Comparison of ENCODE assay signal across 14 cellular contexts in genomic region chr6:88866856-88867255, GRCh38.
DNase-seq lines count a peak whose midpoint lies in the region; ATAC-seq and TF ChIP-seq lines count a peak whose summit lies in the region.
"Had no signal": no experiment of that assay in that cellular context is flagged by ENCODE, and none has a peak within 500 bp of the region (broad histone marks: within the 10 kb centered on the region; RNA-seq: fewer than 3 reads in every experiment).

No MANE protein-coding gene starts in this region.

- no peak overlapping the region for H4K5ac ChIP-seq in IMR-90 (ENCODE audit: low read depth, low read length)

- intact Hi-C loops in IMR-90 (cut with micrococcal nuclease) (loop anchor here (5.0 kb wide), 2 partner anchors 375 to 1800 kb away; no protein-coding TSS in a partner anchor), esophagus muscularis mucosa (cut with DNase I) (no loop called here)
- intact Hi-C loops in activated T-helper 1 cell treated with anti-CD3 and anti-CD28 coated beads, Interleukin-12 subunit alpha, Interleukin-12 subunit beta, Interleukin-2, Interleukin-4 antibody, amounts not matched to agents 30 ng/mL and 10 ng/mL and 1 ng/mL, durations not matched to agents 14 hours and 24 hours and 36 hours (cut with micrococcal nuclease): loop anchor here (5.0 to 10.0 kb wide), 3 partner anchors 1132 to 1460 kb away; partner anchors contain the start of genes CFAP206 and SLC35A1

- H4K91ac ChIP-seq in IMR-90 (ENCODE audit: insufficient read depth, low read depth, low read length): no peak overlapping the region

- no peak overlapping the region for H3K27ac ChIP-seq in IMR-90 (ENCODE audit: insufficient read depth, low read length)
- H3K27ac ChIP-seq in esophagus muscularis mucosa (replicated peaks in 1 of 4): no peak overlapping the region

- H3K9me1 ChIP-seq in IMR-90 (ENCODE audit: insufficient read depth, low read length): peaks cover 6% of the 10 kb centered on the region

- H2AK5ac ChIP-seq in IMR-90 (ENCODE audit: low read depth, low read length): no peak overlapping the region

- no peak for TF ChIP-seq EP300 in esophagus muscularis mucosa (IDR thresholded peaks at IDR 0.05)

- ATAC-seq in IMR-90 (ENCODE audit: low read depth): no peak
- ATAC-seq in activated T-helper 17 cell treated with anti-CD3 and anti-CD28 coated beads, Interleukin-2, amount 50 U/mL, for 72 hours (replicated peaks): no peak
- no peak for ATAC-seq in stimulated activated naive B cell treated with anti-CD40 and anti-IgM and Interleukin-4, amounts not matched to agents 10 μg/mL and 1 μg/mL and 100 μg/mL, for 72 hours (replicated peaks)
- ATAC-seq: CD8-positive, alpha-beta T cell had no signal

- H3K4ac ChIP-seq in IMR-90 (ENCODE audit: low read depth, low read length): no peak overlapping the region

- no peak overlapping the region for H3K14ac ChIP-seq in IMR-90 (replicated peaks; ENCODE audit: low read depth, low read length)

- H3K56ac ChIP-seq in IMR-90 (ENCODE audit: extremely low read depth, insufficient read depth, low read length): no peak overlapping the region

- no peak overlapping the region for H4K8ac ChIP-seq in IMR-90 (ENCODE audit: low read depth in 2 of 2, low read length in 2 of 2)

- H3K4me1 ChIP-seq in IMR-90 (ENCODE audit: control insufficient read depth, insufficient read depth, low read length) (peaks cover 7% of the 10 kb centered on the region), esophagus muscularis mucosa (peaks cover 0 to 12% (median 3%) of the 10 kb centered on the region in 4 donors)

- CTCF ChIA-PET in IMR-90 (lab: Yijun Ruan, JAX): no interaction called here

- TF ChIP-seq POLR2A in IMR-90 (IDR thresholded peaks at IDR 0.05; ENCODE audit: low read depth, low read length) (no peak), esophagus muscularis mucosa (IDR thresholded peaks at IDR 0.05; ENCODE audit: low read depth) (no peak)

- H3K4me2 ChIP-seq in IMR-90 (ENCODE audit: low read depth, low read length): no peak overlapping the region

- H3K27me3 Mint-ChIP-seq in activated T-helper 17 cell treated with anti-CD3 and anti-CD28 coated beads, Interleukin-2, amount 50 U/mL, for 72 hours: no peaks in the 10 kb centered on the region
- H3K27me3 Mint-ChIP-seq in stimulated activated naive B cell treated with anti-CD40 and anti-IgM and Interleukin-4, amounts not matched to agents 10 μg/mL and 1 μg/mL and 100 μg/mL, for 72 hours: no peaks in the 10 kb centered on the region
- H3K27me3 Mint-ChIP-seq in activated T-helper 1 cell treated with anti-CD3 and anti-CD28 coated beads, Interleukin-12 subunit alpha, Interleukin-12 subunit beta, Interleukin-2, Interleukin-4 antibody, amounts not matched to agents 30 ng/mL and 10 ng/mL and 1 ng/mL, durations not matched to agents 14 hours and 24 hours and 36 hours (ENCODE audit: insufficient read depth): no peaks in the 10 kb centered on the region

- no peak overlapping the region for H2BK20ac ChIP-seq in IMR-90 (ENCODE audit: low read depth, low read length)

- H3K18ac ChIP-seq in IMR-90 (ENCODE audit: low read depth, low read length): no peak overlapping the region

- H3K4me3 ChIP-seq in IMR-90 (ENCODE audit: insufficient read depth, low read depth, low read length) (no peak overlapping the region), fibroblast of mammary gland (ENCODE audit: control insufficient read depth, low read depth, low read length) (no peak overlapping the region), esophagus muscularis mucosa (no peak overlapping the region)
- H3K4me3 ChIP-seq: HAP-1 had no signal

- POLR2A ChIA-PET in IMR-90 (lab: Charles Lee; ENCODE audit: unreplicated experiment): no interaction called here

- peak overlapping the region; percentile 14 for H3K27ac Mint-ChIP-seq in activated T-helper 17 cell treated with anti-CD3 and anti-CD28 coated beads, Interleukin-2, amount 50 U/mL, for 72 hours
- H3K27ac Mint-ChIP-seq in stimulated activated naive B cell treated with anti-CD40 and anti-IgM and Interleukin-4, amounts not matched to agents 10 μg/mL and 1 μg/mL and 100 μg/mL, for 72 hours: peak overlapping the region; percentile 37
- H3K27ac Mint-ChIP-seq in activated T-helper 1 cell treated with anti-CD3 and anti-CD28 coated beads, Interleukin-12 subunit alpha, Interleukin-12 subunit beta, Interleukin-2, Interleukin-4 antibody, amounts not matched to agents 30 ng/mL and 10 ng/mL and 1 ng/mL, durations not matched to agents 14 hours and 24 hours and 36 hours: no peak overlapping the region
- H3K27ac Mint-ChIP-seq: CD14-positive monocyte; CD8-positive, alpha-beta T cell had no signal

- DNase-seq in IMR-90 (peak; percentile 25), fibroblast of mammary gland (ENCODE audit: low read depth) (peak; percentile 17), cerebellar cortex (ENCODE audit: low spot score) (no peak), esophagus muscularis mucosa (ENCODE audit: extremely low spot score) (no peak)
- no peak for DNase-seq in stimulated activated naive B cell treated with anti-CD40 and anti-IgM and Interleukin-4, amounts not matched to agents 10 μg/mL and 1 μg/mL and 100 μg/mL, for 72 hours
- no peak for DNase-seq in activated T-helper 1 cell treated with anti-CD3 and anti-CD28 coated beads, Interleukin-12 subunit alpha, Interleukin-12 subunit beta, Interleukin-2, Interleukin-4 antibody, amounts not matched to agents 30 ng/mL and 10 ng/mL and 1 ng/mL, durations not matched to agents 14 hours and 24 hours and 36 hours (ENCODE audit: low spot score)
- DNase-seq: CD8-positive, alpha-beta T cell; COR-L47; DMS153; DMS79 treated with DMSO at 0.1 percent for 48 hours; GDM1 had no signal

- H3K36me3 Mint-ChIP-seq in activated T-helper 17 cell treated with anti-CD3 and anti-CD28 coated beads, Interleukin-2, amount 50 U/mL, for 72 hours (ENCODE audit: low read depth): peaks cover 25% of the 10 kb centered on the region
- H3K36me3 Mint-ChIP-seq in stimulated activated naive B cell treated with anti-CD40 and anti-IgM and Interleukin-4, amounts not matched to agents 10 μg/mL and 1 μg/mL and 100 μg/mL, for 72 hours: peaks cover 25 to 40% of the 10 kb centered on the region in 2 donors
- H3K36me3 Mint-ChIP-seq in activated T-helper 1 cell treated with anti-CD3 and anti-CD28 coated beads, Interleukin-12 subunit alpha, Interleukin-12 subunit beta, Interleukin-2, Interleukin-4 antibody, amounts not matched to agents 30 ng/mL and 10 ng/mL and 1 ng/mL, durations not matched to agents 14 hours and 24 hours and 36 hours (ENCODE audit: low read depth): peaks cover 20% of the 10 kb centered on the region

- H3K9me3 ChIP-seq in IMR-90 (ENCODE audit: control insufficient read depth, insufficient read depth, low read length) (no peaks in the 10 kb centered on the region), esophagus muscularis mucosa (no peaks in the 10 kb centered on the region)
- H3K9me3 ChIP-seq: HAP-1 had no signal

- no peak overlapping the region for H3K4me3 Mint-ChIP-seq in activated T-helper 17 cell treated with anti-CD3 and anti-CD28 coated beads, Interleukin-2, amount 50 U/mL, for 72 hours
- no peak overlapping the region for H3K4me3 Mint-ChIP-seq in stimulated activated naive B cell treated with anti-CD40 and anti-IgM and Interleukin-4, amounts not matched to agents 10 μg/mL and 1 μg/mL and 100 μg/mL, for 72 hours
- H3K4me3 Mint-ChIP-seq in activated T-helper 1 cell treated with anti-CD3 and anti-CD28 coated beads, Interleukin-12 subunit alpha, Interleukin-12 subunit beta, Interleukin-2, Interleukin-4 antibody, amounts not matched to agents 30 ng/mL and 10 ng/mL and 1 ng/mL, durations not matched to agents 14 hours and 24 hours and 36 hours: no peak overlapping the region
- H3K4me3 Mint-ChIP-seq: CD14-positive monocyte; CD8-positive, alpha-beta T cell had no signal

- TF ChIP-seq CTCF in IMR-90 (conservative IDR thresholded peaks at IDR 0.05; ENCODE audit: low read depth, low read length) (no peak), fibroblast of mammary gland (conservative IDR thresholded peaks at IDR 0.05; ENCODE audit: control insufficient read depth, insufficient read depth, low read depth, low read length) (no peak), esophagus muscularis mucosa (IDR thresholded peaks at IDR 0.05) (no peak)

- H4K20me1 ChIP-seq in IMR-90 (ENCODE audit: insufficient read depth, low read length): no peaks in the 10 kb centered on the region

- dilution Hi-C loops in IMR-90 (cut with HindIII; ENCODE audit: low sequenced_read_pairs, unreplicated experiment): no loop called here

- peaks cover 1% of the 10 kb centered on the region; the same call in 1 of the 2 replicates for H3K36me3 ChIP-seq in IMR-90 (ENCODE audit: control insufficient read depth, insufficient read depth, low read length)
- peaks cover 0 to 4% (median 0%) of the 10 kb centered on the region in 4 donors for H3K36me3 ChIP-seq in esophagus muscularis mucosa
- H3K36me3 ChIP-seq: HAP-1 had no signal

- no peak overlapping the region for H2BK5ac ChIP-seq in IMR-90 (ENCODE audit: low read depth, low read length, poor library complexity, severe bottlenecking)

- BruUV-seq in IMR-90 (replicated peaks; lab: Mats Ljungman, UMichigan): no TSS peak

- peaks cover 0 to 14% of the 10 kb centered on the region in 2 experiments; a peak in 1 of 4 replicates for H3K79me1 ChIP-seq in IMR-90 (ENCODE audit: low read depth in 1 of 2, low read length in 2 of 2)

- no peak overlapping the region for H2AFZ ChIP-seq in IMR-90 (replicated peaks; ENCODE audit: low read length, poor library complexity)

- no peak overlapping the region for H2BK15ac ChIP-seq in IMR-90 (ENCODE audit: low read depth, low read length)

- H3K4me1 Mint-ChIP-seq in activated T-helper 17 cell treated with anti-CD3 and anti-CD28 coated beads, Interleukin-2, amount 50 U/mL, for 72 hours: peaks cover 32% of the 10 kb centered on the region
- peaks cover 13 to 32% of the 10 kb centered on the region in 2 donors for H3K4me1 Mint-ChIP-seq in stimulated activated naive B cell treated with anti-CD40 and anti-IgM and Interleukin-4, amounts not matched to agents 10 μg/mL and 1 μg/mL and 100 μg/mL, for 72 hours
- H3K4me1 Mint-ChIP-seq in activated T-helper 1 cell treated with anti-CD3 and anti-CD28 coated beads, Interleukin-12 subunit alpha, Interleukin-12 subunit beta, Interleukin-2, Interleukin-4 antibody, amounts not matched to agents 30 ng/mL and 10 ng/mL and 1 ng/mL, durations not matched to agents 14 hours and 24 hours and 36 hours (ENCODE audit: low read depth): peaks cover 48% of the 10 kb centered on the region
- H3K4me1 Mint-ChIP-seq: CD14-positive monocyte had no signal

- H3K27me3 ChIP-seq in IMR-90 (ENCODE audit: control insufficient read depth, insufficient read depth, low read length) (no peaks in the 10 kb centered on the region), esophagus muscularis mucosa (no peaks in the 10 kb centered on the region)

- no peak overlapping the region for H2AK9ac ChIP-seq in IMR-90 (replicated peaks; ENCODE audit: low read depth, low read length, poor library complexity)

- TF ChIP-seq RAD21 in IMR-90 (IDR thresholded peaks at IDR 0.05; ENCODE audit: low read length): no peak

- in situ Hi-C loops in IMR-90 (cut with MboI; ENCODE audit: low sequenced_read_pairs): loop anchor here (25.0 kb wide), 1 partner anchor 1305 kb away; no protein-coding TSS in a partner anchor

- no peak overlapping the region for H2BK120ac ChIP-seq in IMR-90 (ENCODE audit: low read depth, low read length)

- no peak overlapping the region for H3K9ac ChIP-seq in IMR-90 (ENCODE audit: low read depth, low read length)

- no CpG with 5 or more reads among the region's 2 CpGs for WGBS in IMR-90 (ENCODE audit: extremely low coverage in 2 of 2, insufficient read length in 1 of 2), 2 experiments
- WGBS in esophagus muscularis mucosa: 97% methylated on average over 2 of the region's 2 CpGs

- H3K9me3 Mint-ChIP-seq in activated T-helper 17 cell treated with anti-CD3 and anti-CD28 coated beads, Interleukin-2, amount 50 U/mL, for 72 hours: no peaks in the 10 kb centered on the region
- no peaks in the 10 kb centered on the region for H3K9me3 Mint-ChIP-seq in stimulated activated naive B cell treated with anti-CD40 and anti-IgM and Interleukin-4, amounts not matched to agents 10 μg/mL and 1 μg/mL and 100 μg/mL, for 72 hours
- H3K9me3 Mint-ChIP-seq in activated T-helper 1 cell treated with anti-CD3 and anti-CD28 coated beads, Interleukin-12 subunit alpha, Interleukin-12 subunit beta, Interleukin-2, Interleukin-4 antibody, amounts not matched to agents 30 ng/mL and 10 ng/mL and 1 ng/mL, durations not matched to agents 14 hours and 24 hours and 36 hours: no peaks in the 10 kb centered on the region
- H3K9me3 Mint-ChIP-seq: CD14-positive monocyte; CD8-positive, alpha-beta T cell had no signal

- no peak overlapping the region for H3K23ac ChIP-seq in IMR-90 (ENCODE audit: low read depth, low read length)

Comparison
In these comparisons a context has a peak if more than half of its experiments do, and no peak if none do; other contexts are left out.
1. DNase-seq: peak in IMR-90 (single experiment) and fibroblast of mammary gland (single experiment); none in stimulated activated naive B cell treated with anti-CD40 and anti-IgM and Interleukin-4, amounts not matched to agents 10 μg/mL and 1 μg/mL and 100 μg/mL, for 72 hours (single experiment), activated T-helper 1 cell treated with anti-CD3 and anti-CD28 coated beads, Interleukin-12 subunit alpha, Interleukin-12 subunit beta, Interleukin-2, Interleukin-4 antibody, amounts not matched to agents 30 ng/mL and 10 ng/mL and 1 ng/mL, durations not matched to agents 14 hours and 24 hours and 36 hours (single experiment), cerebellar cortex (single experiment) and esophagus muscularis mucosa (single experiment).